Comparison of ENCODE assay signal across 10 cellular contexts in the genomic region with DNA sequence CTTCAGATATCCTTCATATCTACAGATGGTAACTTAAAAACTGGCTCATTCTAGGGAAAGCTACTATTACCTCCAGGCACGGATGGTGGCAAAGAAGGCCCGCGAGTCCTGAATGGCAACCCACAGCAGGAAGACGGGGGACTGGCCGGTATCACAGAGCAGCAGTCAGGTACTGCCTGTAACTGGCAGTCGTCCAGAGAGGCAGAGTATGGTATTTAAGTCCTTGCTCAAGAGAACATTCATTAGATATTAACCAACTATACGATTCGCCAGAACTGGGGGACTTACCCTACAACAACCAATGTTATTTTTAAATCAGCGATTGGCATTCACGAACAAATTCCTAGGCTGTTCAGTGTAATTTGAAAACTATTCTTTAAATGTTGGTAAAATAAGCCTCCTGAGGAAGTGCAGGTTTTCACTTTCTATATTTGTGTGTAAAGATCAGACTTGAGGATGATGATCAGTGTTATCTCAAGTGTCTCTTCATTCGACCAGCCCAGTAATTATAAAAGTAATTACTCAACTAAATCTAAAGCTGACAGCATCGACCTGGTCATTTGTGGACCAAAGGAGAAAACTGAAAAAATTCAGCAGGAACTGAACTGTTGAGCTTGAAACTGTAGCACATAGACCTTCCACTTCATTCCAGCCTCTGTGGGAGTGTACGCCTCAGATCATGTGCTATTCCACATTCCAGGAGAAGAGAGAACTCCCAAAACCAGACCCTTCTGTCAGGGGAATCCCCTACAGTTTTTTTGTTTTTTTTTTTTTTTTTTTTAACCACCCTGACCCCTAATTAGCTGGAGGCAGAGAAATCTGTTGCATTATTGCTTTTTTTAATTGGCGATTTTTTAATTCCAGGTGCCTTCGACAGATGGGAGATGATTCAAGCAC.
A peak's percentile ranks its signal among the peaks of the same experiment; 100 is the strongest.
DNase-seq lines count a peak whose midpoint lies in the region; ATAC-seq, FAIRE-seq and TF ChIP-seq lines count a peak whose summit lies in the region.
"Had no signal": no experiment of that assay in that cellular context is flagged by ENCODE, and none has a peak within 500 bp of the region (broad histone marks: within the 10 kb centered on the region; RNA-seq: fewer than 3 reads in every experiment).

No MANE protein-coding gene starts in this region.

- H3F3A ChIP-seq in PC-9 (ENCODE audit: insufficient read depth, low read depth): no peaks in the 10 kb centered on the region

- no peaks in the 10 kb centered on the region for H3K79me2 ChIP-seq in PC-9 (ENCODE audit: low read depth)

- H3K4me3 ChIP-seq in heart right ventricle: no peak overlapping the region
- H3K4me3 ChIP-seq in spleen: no peak overlapping the region
- H3K4me3 ChIP-seq in PC-9: no peak overlapping the region

- peak in 6 of 8 donors; percentile 40 to 84 (median 60) for ATAC-seq in heart right ventricle

- TF ChIP-seq POLR2A in spleen (IDR thresholded peaks at IDR 0.05): no peak

- no peaks in the 10 kb centered on the region for H3K27me3 ChIP-seq in heart right ventricle
- H3K27me3 ChIP-seq in spleen (replicated peaks in 1 of 7): no peaks in the 10 kb centered on the region
- no peaks in the 10 kb centered on the region for H3K27me3 ChIP-seq in PC-9 (ENCODE audit: insufficient read depth, low read depth)

- WGBS in heart right ventricle, 2 donors: 56 to 67% methylated on average over 15 of the region's 15 CpGs
- 67 to 76% (median 72%) methylated on average over 15 of the region's 15 CpGs for WGBS in spleen, 5 donors

- no peaks in the 10 kb centered on the region for H3K9me3 ChIP-seq in heart right ventricle
- no peaks in the 10 kb centered on the region for H3K9me3 ChIP-seq in spleen
- no peaks in the 10 kb centered on the region for H3K9me3 ChIP-seq in PC-9 (ENCODE audit: insufficient read depth, low read depth)

- H3K4me2 ChIP-seq in PC-9: no peak overlapping the region

- intact Hi-C loops in heart right ventricle (cut with DNase I) (no loop called here), spleen (cut with DNase I; ENCODE audit: low total_unique reads) (no loop called here), PC-9 (cut with micrococcal nuclease; ENCODE audit: unreplicated experiment) (no loop called here)

- H3K27ac ChIP-seq in heart right ventricle (peak overlapping the region; percentile 8 to 81 (median 66)), spleen (peak overlapping the region in 6 of 8 donors; percentile 3 to 53 (median 44)), PC-9 (no peak overlapping the region)
- H3K27ac ChIP-seq: 22Rv1 had no signal

- no peaks in the 10 kb centered on the region for H4K20me1 ChIP-seq in PC-9 (ENCODE audit: insufficient read depth)

- H3K4me1 ChIP-seq in heart right ventricle (peaks cover 9 to 81% (median 30%) of the 10 kb centered on the region in 9 donors), spleen (peaks cover 0 to 64% (median 41%) of the 10 kb centered on the region in 6 donors), PC-9 (replicated peaks; ENCODE audit: insufficient read depth) (no peaks in the 10 kb centered on the region)

- CTCF ChIA-PET in PC-9 (lab: Charles Lee): no interaction called here

- POLR2A ChIA-PET in PC-9 (lab: Charles Lee; ENCODE audit: unreplicated experiment): interaction anchor here (0.7 kb wide), 1 partner anchor 849 kb away, joined by 4 read pairs; no protein-coding TSS in a partner anchor

- TF ChIP-seq CTCF in heart right ventricle (IDR thresholded peaks at IDR 0.05): no peak
- no peak for TF ChIP-seq CTCF in spleen (IDR thresholded peaks at IDR 0.05 in 8 of 11, conservative IDR thresholded peaks at IDR 0.05 in 3 of 11)
- TF ChIP-seq CTCF in PC-9 (conservative IDR thresholded peaks at IDR 0.05): no peak

- no peaks in the 10 kb centered on the region for H3K9me2 ChIP-seq in PC-9 (ENCODE audit: insufficient read depth)

- FAIRE-seq in HTR-8/SVneo (lab: Jason Lieb, UNC): peak; percentile 69

- no peak overlapping the region for H2AFZ ChIP-seq in PC-9

- H3K36me3 ChIP-seq in heart right ventricle (peaks cover 0 to 100% (median 41%) of the 10 kb centered on the region in 9 donors), spleen (peaks cover 0 to 100% (median 83%) of the 10 kb centered on the region in 6 donors), PC-9 (ENCODE audit: low read depth) (no peaks in the 10 kb centered on the region)

- no TSS peak for BruUV-seq in PC-9 (replicated peaks; lab: Mats Ljungman, UMichigan)

- DNase-seq in DMS 273 (lab: John Stamatoyannopoulos, UW; ENCODE audit: unreplicated experiment) (peak; percentile 17), DMS 273 treated with DMSO at 0.1 percent for 48 hours (lab: John Stamatoyannopoulos, UW) (no peak), HTR-8/SVneo (ENCODE audit: insufficient read length, low spot score) (no peak), heart right ventricle (peak in 1 of 2 donors; percentile 35), spleen (no peak), SIG-M5 (lab: John Stamatoyannopoulos, UW) (no peak), T-helper 1 cell (no peak), PC-9 (no peak)
- DNase-seq: NCI-H2029 treated with DMSO at 0.1 percent for 48 hours had no signal
